In genomic region chr19:1445185-1445931, GRCh38 we compare ENCODE assay signal across 1 cellular context.
A peak's percentile ranks its signal among the peaks of the same experiment; 100 is the strongest.
TF ChIP-seq lines count a peak whose summit lies in the region.

No MANE protein-coding gene starts in this region.

TF ChIP-seq in K562, 482 proteins besides CTCF, POLR2A, EP300 and RAD21 (continued from another document):
- peak; percentile 84 for TF ChIP-seq ZFX (CRISPR knock-in tag; IDR thresholded peaks at IDR 0.05)
- TF ChIP-seq, protein P1, sequence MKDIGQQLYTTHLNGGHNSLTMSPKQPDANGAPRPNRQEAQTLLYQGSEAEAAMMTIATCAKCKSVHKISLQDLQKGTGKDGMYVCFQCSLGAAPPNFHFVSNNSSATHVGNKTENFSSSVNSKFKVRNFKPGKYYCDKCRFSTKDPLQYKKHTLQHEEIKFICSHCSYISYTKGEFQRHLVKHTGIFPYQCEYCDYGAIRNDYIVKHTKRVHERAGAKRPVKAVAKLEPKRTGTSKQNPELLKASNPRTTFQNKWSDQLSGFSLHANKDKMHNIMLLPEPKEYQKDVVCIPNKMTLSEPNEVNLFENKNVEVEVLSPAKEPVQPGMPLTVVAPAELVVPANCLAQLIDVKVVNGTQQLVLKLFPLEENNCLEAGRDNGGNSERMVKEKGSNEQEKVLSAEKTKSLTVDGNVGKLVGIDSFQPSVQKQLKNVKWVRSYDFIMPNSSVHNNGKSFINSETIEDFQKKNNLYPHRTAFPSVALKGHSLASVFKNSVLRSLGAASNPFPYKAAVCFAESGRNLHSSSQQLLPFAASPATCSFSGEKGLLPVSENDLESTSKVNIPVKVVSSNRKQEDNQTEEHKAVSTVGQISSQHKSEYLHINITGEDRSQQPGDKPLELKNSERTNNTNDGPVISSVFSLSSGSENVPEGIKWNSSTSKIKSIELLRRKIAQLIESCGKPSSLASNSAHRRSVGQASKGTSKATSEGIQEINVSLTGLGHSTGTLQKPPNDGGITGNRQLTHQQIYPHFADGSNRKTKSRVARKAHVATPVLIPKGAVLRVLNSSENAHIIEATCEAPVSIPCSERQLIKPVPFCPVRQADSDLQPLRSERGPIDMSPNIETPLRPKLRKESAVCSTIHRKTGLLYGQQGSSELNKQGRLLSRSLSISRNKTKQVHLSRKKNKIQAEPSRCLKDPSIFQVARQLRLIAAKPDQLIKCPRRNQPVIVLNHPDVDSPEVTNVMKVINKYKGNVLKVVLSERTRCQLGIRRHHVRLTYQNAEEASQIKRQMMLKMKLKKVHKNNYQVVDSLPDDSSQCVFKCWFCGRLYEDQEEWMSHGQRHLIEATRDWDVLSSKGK (CRISPR knock-in tag; IDR thresholded peaks at IDR 0.05): no peak
- TF ChIP-seq GABPB1 (CRISPR knock-in tag; IDR thresholded peaks at IDR 0.05): 0 out of 2 replicates have a peak, but pooled peaks have one; percentile 31
- TF ChIP-seq L3MBTL2 (IDR thresholded peaks at IDR 0.05): peak; percentile 47; the same call in 1 of the 2 replicates
- no peak for TF ChIP-seq ZBTB8A (IDR thresholded peaks at IDR 0.05; ENCODE audit: partially characterized antibody)
- TF ChIP-seq NCOA6 (IDR thresholded peaks at IDR 0.05): no peak
- TF ChIP-seq FOXA1 (IDR thresholded peaks at IDR 0.05; ENCODE audit: borderline replicate concordance): no peak
- TF ChIP-seq CREB5 (CRISPR knock-in tag; IDR thresholded peaks at IDR 0.05): no peak
- TF ChIP-seq SIN3A (IDR thresholded peaks at IDR 0.05; ENCODE audit: borderline replicate concordance in 2 of 2, control insufficient read depth in 1 of 2, low read depth in 2 of 2, low read length in 2 of 2): peak in 1 of 2 experiments; percentile 32; a peak in 1 of 4 replicates
